ENCODE assay signal across 8 cellular contexts in the genomic region with DNA sequence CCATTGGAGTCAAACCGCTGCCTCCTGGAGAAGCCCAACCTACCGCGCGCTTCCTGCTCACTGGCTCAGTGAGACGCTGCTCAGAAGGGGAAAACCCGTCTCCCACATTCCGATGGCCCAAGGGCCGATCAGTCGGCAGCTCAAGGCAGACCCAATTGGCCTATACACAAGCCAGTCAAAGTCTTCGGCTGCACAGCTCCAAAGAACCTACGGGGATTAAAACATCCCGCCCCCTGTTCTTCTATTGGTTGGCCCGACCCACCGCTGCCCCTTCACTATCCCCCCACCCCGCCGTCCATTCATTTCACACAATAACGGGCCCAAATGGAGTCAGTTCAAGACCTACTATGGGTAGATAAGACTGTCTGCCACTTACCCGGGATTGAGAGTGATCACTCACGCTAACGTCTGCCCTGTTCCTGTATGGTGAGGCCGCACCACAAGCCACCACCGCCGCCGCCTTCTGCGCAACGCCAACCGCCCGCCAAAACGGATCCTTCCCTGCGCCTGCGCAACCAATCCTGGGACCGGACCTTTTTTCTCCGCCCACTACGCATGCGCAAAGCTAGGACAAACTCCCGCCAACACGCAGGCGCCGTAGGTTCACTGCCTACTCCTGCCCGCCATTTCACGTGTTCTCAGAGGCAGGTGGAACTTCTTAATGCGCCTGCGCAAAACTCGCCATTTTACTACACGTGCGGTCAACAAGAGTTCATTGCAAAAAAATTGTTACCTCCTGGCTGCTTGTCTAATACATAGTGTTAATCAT. TPM values are rescaled to one million over a fixed set of nuclear protein-coding genes. Genes with fewer than 3 reads are reported as not detected.
DNase-seq lines count a peak whose midpoint lies in the region; ATAC-seq lines count a peak whose summit lies in the region.

A gene (minus strand): TSS at position 491 of the 769 bp plus-strand sequence. CDS start 22,472 bp downstream, outside the sequence.

- no peaks in the 10 kb centered on the region for H3K27me3 ChIP-seq in endocrine pancreas (ENCODE audit: control insufficient read depth, insufficient read depth, low read length)

- peaks cover 38% of the 10 kb centered on the region for H3K4me1 Mint-ChIP-seq in memory B cell

- H3K36me3 Mint-ChIP-seq in memory B cell, result peaks cover 21% of the 10 kb centered on the region

- H3K27me3 Mint-ChIP-seq in memory B cell, result no peaks in the 10 kb centered on the region

- no peak within 1 kb of the TSS for H3K27ac Mint-ChIP-seq in memory B cell

- peak within 1 kb of the TSS; percentile 81 for H3K9ac ChIP-seq in endocrine pancreas (ENCODE audit: control insufficient read depth, insufficient read depth, low read length)

- peak within 1 kb of the TSS; percentile 80 for H3K4me3 ChIP-seq in endocrine pancreas (ENCODE audit: control insufficient read depth, insufficient read depth, low read length)

- no peaks in the 10 kb centered on the region for H3K9me3 ChIP-seq in endocrine pancreas (ENCODE audit: control insufficient read depth, low read length)

- POLR2A ChIA-PET in activated CD8-positive, alpha-beta memory T cell treated with anti-CD3 and anti-CD28 coated beads for 36 hours (lab: Charles Lee), result interaction anchor here (0.5 to 3.2 kb wide), 10 partner anchors 7 to 1815 kb away, joined by 3 to 25 read pairs (median 4); a partner anchor contains a TSS

- H3K9me3 Mint-ChIP-seq in memory B cell, result no peaks in the 10 kb centered on the region

- H3K4me1 ChIP-seq in endocrine pancreas (ENCODE audit: control insufficient read depth, insufficient read depth, low read length), result peaks cover 39% of the 10 kb centered on the region

- H3K36me3 ChIP-seq in endocrine pancreas (ENCODE audit: control insufficient read depth, insufficient read depth, low read length), result peaks cover 10% of the 10 kb centered on the region

- ATAC-seq in GM21360 (IDR thresholded peaks at IDR 0.05; ENCODE audit: unreplicated experiment), result peak; percentile 66
- ATAC-seq in memory B cell (ENCODE audit: low read depth), result peak; percentile 66

- DNase-seq in COLO668 (lab: John Stamatoyannopoulos, UW; ENCODE audit: unreplicated experiment), result peak; percentile 95
- DNase-seq in HT-29 (ENCODE audit: low spot score), result peak; percentile 100
- peak; percentile 95 for DNase-seq in NK-92 treated with Interleukin-12 subunit alpha and Interleukin-12 subunit beta, amount 100 ng/mL, for 24 hours (lab: John Stamatoyannopoulos, UW)
- DNase-seq in memory B cell (ENCODE audit: low spot score in 2 of 2), result peak; percentile 98 to 99
- DNase-seq in stimulated activated CD8-positive, alpha-beta memory T cell treated with anti-CD3 and anti-CD28 coated beads, Interleukin-12 subunit alpha, Interleukin-12 subunit beta, amount 100 ng/mL, for 24 hours (ENCODE audit: extremely low read depth), result peak; percentile 97

- H3K4me3 Mint-ChIP-seq in memory B cell, result no peak within 1 kb of the TSS

- CTCF ChIA-PET in activated CD8-positive, alpha-beta memory T cell treated with anti-CD3 and anti-CD28 coated beads for 36 hours (lab: Charles Lee), result interaction anchor here (0.9 to 1.5 kb wide), 3 partner anchors 13 to 99 kb away, joined by 3 to 5 read pairs (median 4); no protein-coding TSS in a partner anchor

RNA-seq across cellular contexts. Expression of the gene that starts here (rescaled TPM):
- 16.7 and 18.3 TPM in 2 replicates for total RNA-seq in HT-29 (2014; rRNA removed; shearing (Covaris generic))
- 10 to 100 TPM; 89.8 to 94.5 TPM for total RNA-seq in activated CD8-positive, alpha-beta memory T cell treated with anti-CD3 and anti-CD28 coated beads for 36 hours

Comparison
In these comparisons a context has a peak if more than half of its experiments do, and no peak if none do; other contexts are left out.
1. Peak in every context shown above with its lines: DNase-seq, ATAC-seq and H3K4me3 ChIP-seq.